In the genomic region with DNA sequence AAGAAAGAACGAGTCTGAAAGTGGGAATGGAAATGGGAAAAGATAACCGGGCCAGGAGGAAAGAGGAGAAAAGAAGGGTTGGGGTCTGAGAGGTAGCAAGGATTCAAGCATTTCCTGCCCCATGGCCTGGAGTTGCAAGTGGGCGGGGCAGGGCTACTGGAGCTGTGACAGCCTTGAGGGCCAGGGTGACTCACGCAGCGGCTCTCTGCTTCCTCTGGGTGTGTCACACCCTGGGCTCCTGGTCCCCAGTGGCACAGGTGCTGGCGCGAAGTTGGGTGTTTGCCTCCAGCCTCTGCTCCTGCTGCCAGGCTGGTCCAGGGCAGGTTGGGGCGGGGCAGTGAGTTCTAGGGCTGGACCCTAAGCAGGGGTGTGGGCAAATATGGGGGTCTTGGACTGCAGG, we compare ENCODE assay signal across 1 cellular context.
TF ChIP-seq lines count a peak whose summit lies in the region.

No MANE protein-coding gene starts in this region.

TF ChIP-seq in GM23338, 12 proteins besides CTCF, POLR2A, EP300 and RAD21 (continued from another document):
- TF ChIP-seq, protein P1, sequence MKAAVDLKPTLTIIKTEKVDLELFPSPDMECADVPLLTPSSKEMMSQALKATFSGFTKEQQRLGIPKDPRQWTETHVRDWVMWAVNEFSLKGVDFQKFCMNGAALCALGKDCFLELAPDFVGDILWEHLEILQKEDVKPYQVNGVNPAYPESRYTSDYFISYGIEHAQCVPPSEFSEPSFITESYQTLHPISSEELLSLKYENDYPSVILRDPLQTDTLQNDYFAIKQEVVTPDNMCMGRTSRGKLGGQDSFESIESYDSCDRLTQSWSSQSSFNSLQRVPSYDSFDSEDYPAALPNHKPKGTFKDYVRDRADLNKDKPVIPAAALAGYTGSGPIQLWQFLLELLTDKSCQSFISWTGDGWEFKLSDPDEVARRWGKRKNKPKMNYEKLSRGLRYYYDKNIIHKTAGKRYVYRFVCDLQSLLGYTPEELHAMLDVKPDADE (IDR thresholded peaks at IDR 0.05) = no peak
- TF ChIP-seq EZH2 (IDR thresholded peaks at IDR 0.05; ENCODE audit: low read depth, unreplicated experiment) (no peak), CREB1 (CRISPR knock-in tag; IDR thresholded peaks at IDR 0.05; ENCODE audit: low read depth) (no peak), POLR2AphosphoS5 (IDR thresholded peaks at IDR 0.05; ENCODE audit: low read depth) (no peak), JUNB (IDR thresholded peaks at IDR 0.05; ENCODE audit: unreplicated experiment) (no peak), ZNF114 (CRISPR knock-in tag; IDR thresholded peaks at IDR 0.05) (no peak)
- TF ChIP-seq, protein P2, sequence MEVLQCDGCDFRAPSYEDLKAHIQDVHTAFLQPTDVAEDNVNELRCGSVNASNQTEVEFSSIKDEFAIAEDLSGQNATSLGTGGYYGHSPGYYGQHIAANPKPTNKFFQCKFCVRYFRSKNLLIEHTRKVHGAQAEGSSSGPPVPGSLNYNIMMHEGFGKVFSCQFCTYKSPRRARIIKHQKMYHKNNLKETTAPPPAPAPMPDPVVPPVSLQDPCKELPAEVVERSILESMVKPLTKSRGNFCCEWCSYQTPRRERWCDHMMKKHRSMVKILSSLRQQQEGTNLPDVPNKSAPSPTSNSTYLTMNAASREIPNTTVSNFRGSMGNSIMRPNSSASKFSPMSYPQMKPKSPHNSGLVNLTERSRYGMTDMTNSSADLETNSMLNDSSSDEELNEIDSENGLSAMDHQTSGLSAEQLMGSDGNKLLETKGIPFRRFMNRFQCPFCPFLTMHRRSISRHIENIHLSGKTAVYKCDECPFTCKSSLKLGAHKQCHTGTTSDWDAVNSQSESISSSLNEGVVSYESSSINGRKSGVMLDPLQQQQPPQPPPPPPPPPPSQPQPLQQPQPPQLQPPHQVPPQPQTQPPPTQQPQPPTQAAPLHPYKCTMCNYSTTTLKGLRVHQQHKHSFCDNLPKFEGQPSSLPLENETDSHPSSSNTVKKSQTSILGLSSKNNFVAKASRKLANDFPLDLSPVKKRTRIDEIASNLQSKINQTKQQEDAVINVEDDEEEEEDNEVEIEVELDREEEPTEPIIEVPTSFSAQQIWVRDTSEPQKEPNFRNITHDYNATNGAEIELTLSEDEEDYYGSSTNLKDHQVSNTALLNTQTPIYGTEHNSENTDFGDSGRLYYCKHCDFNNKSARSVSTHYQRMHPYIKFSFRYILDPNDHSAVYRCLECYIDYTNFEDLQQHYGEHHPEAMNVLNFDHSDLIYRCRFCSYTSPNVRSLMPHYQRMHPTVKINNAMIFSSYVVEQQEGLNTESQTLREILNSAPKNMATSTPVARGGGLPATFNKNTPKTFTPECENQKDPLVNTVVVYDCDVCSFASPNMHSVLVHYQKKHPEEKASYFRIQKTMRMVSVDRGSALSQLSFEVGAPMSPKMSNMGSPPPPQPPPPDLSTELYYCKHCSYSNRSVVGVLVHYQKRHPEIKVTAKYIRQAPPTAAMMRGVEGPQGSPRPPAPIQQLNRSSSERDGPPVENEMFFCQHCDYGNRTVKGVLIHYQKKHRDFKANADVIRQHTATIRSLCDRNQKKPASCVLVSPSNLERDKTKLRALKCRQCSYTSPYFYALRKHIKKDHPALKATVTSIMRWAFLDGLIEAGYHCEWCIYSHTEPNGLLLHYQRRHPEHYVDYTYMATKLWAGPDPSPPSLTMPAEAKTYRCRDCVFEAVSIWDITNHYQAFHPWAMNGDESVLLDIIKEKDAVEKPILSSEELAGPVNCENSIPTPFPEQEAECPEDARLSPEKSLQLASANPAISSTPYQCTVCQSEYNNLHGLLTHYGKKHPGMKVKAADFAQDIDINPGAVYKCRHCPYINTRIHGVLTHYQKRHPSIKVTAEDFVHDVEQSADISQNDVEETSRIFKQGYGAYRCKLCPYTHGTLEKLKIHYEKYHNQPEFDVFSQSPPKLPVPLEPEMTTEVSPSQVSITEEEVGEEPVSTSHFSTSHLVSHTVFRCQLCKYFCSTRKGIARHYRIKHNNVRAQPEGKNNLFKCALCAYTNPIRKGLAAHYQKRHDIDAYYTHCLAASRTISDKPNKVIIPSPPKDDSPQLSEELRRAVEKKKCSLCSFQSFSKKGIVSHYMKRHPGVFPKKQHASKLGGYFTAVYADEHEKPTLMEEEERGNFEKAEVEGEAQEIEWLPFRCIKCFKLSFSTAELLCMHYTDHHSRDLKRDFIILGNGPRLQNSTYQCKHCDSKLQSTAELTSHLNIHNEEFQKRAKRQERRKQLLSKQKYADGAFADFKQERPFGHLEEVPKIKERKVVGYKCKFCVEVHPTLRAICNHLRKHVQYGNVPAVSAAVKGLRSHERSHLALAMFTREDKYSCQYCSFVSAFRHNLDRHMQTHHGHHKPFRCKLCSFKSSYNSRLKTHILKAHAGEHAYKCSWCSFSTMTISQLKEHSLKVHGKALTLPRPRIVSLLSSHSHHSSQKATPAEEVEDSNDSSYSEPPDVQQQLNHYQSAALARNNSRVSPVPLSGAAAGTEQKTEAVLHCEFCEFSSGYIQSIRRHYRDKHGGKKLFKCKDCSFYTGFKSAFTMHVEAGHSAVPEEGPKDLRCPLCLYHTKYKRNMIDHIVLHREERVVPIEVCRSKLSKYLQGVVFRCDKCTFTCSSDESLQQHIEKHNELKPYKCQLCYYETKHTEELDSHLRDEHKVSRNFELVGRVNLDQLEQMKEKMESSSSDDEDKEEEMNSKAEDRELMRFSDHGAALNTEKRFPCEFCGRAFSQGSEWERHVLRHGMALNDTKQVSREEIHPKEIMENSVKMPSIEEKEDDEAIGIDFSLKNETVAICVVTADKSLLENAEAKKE (CRISPR knock-in tag; IDR thresholded peaks at IDR 0.05) = no peak
